8 cellular contexts compared by ENCODE assay signal in genomic region chr16:57999971-58000705, GRCh38. TPM values are rescaled to one million over a fixed set of nuclear protein-coding genes. Genes with fewer than 3 reads are reported as not detected.
DNase-seq lines count a peak whose midpoint lies in the region; ATAC-seq lines count a peak whose summit lies in the region.

Gene ZNF319 (minus strand): TSS chr16:58000672. CDS start chr16:57998265, 2,407 bp downstream.

- no peaks in the 10 kb centered on the region for H3K27me3 Mint-ChIP-seq in T-cell
- H3K27me3 Mint-ChIP-seq in effector memory CD8-positive, alpha-beta T cell = no peaks in the 10 kb centered on the region

- peak within 1 kb of the TSS; percentile 82 to 92 (median 90) for H3K4me3 Mint-ChIP-seq in T-cell
- peak within 1 kb of the TSS; percentile 90 to 92 for H3K4me3 Mint-ChIP-seq in effector memory CD8-positive, alpha-beta T cell

- H3K27ac ChIP-seq in muscle layer of colon (ENCODE audit: low read depth, low read length) = peak within 1 kb of the TSS; percentile 97

- H3K27me3 ChIP-seq in muscle layer of colon (ENCODE audit: control insufficient read depth in 1 of 2, insufficient read depth in 2 of 2, low read length in 2 of 2) = no peaks in the 10 kb centered on the region

- H3K9ac ChIP-seq in muscle layer of colon (ENCODE audit: low read length) = peak within 1 kb of the TSS; percentile 69

- DNase-seq in activated T-cell treated with anti-CD3 and anti-CD28 coated beads, Interleukin-2, amount 50 U/mL, for 1 hour = peak; percentile 52
- DNase-seq in activated T-cell treated with anti-CD3 and anti-CD28 coated beads for 4 hours = no peak
- DNase-seq in T-cell = peak in 17 of 34 experiments; percentile 6 to 38 (median 21)
- DNase-seq in effector memory CD8-positive, alpha-beta T cell = peak in 1 of 3 experiments; percentile 18
- DNase-seq in KBM-7 = no peak
- DNase-seq in SHP77 (lab: John Stamatoyannopoulos, UW) = no peak

- ATAC-seq in HG02884 (IDR thresholded peaks at IDR 0.05; ENCODE audit: unreplicated experiment) = peak; percentile 18
- ATAC-seq in T-cell (replicated peaks in 1 of 4) = peak; percentile 9 to 11 (median 11)
- ATAC-seq in effector memory CD8-positive, alpha-beta T cell (replicated peaks) = peak; percentile 10

- POLR2A ChIA-PET in T-cell (lab: Charles Lee) = no interaction called here

- peak within 1 kb of the TSS; percentile 87 to 94 for H3K4me3 ChIP-seq in muscle layer of colon (ENCODE audit: low read depth in 1 of 2, low read length in 2 of 2)

- no peaks in the 10 kb centered on the region for H3K9me3 Mint-ChIP-seq in T-cell
- H3K9me3 Mint-ChIP-seq in effector memory CD8-positive, alpha-beta T cell = no peaks in the 10 kb centered on the region

- H3K4me1 Mint-ChIP-seq in T-cell = peaks cover 49 to 75% (median 67%) of the 10 kb centered on the region in 3 donors
- H3K4me1 Mint-ChIP-seq in effector memory CD8-positive, alpha-beta T cell (ENCODE audit: low read depth in 2 of 2) = peaks cover 54 to 59% of the 10 kb centered on the region in 2 donors

- CTCF ChIA-PET in T-cell (lab: Charles Lee) = interaction anchor here in 1 of 2 donors (1.0 kb wide), 1 partner anchor 100 kb away, joined by 3 read pairs; no protein-coding TSS in a partner anchor

- H3K27ac Mint-ChIP-seq in T-cell = peak within 1 kb of the TSS; percentile 91 to 93
- peak within 1 kb of the TSS; percentile 90 for H3K27ac Mint-ChIP-seq in effector memory CD8-positive, alpha-beta T cell

- H3K36me3 Mint-ChIP-seq in T-cell = peaks cover 19% of the 10 kb centered on the region
- H3K36me3 Mint-ChIP-seq in effector memory CD8-positive, alpha-beta T cell (ENCODE audit: insufficient read depth) = peaks cover 58% of the 10 kb centered on the region

- in situ Hi-C loops in KBM-7 (cut with MboI; ENCODE audit: low pct_unique_long_range_greater_than_20kb, low sequenced_read_pairs) = loop anchor here (25.0 kb wide), 1 partner anchor 238 kb away; no protein-coding TSS in a partner anchor

- peaks cover 12% of the 10 kb centered on the region for H3K4me1 ChIP-seq in muscle layer of colon (ENCODE audit: insufficient read depth, low read length)

- no peaks in the 10 kb centered on the region for H3K9me3 ChIP-seq in muscle layer of colon (ENCODE audit: low read length)

- H3K36me3 ChIP-seq in muscle layer of colon (ENCODE audit: insufficient read depth, low read length) = peaks cover 27% of the 10 kb centered on the region

RNA-seq across cellular contexts. Expression of gene ZNF319, which starts in this region (rescaled TPM):
- 10 to 100 TPM; 14.9 to 25.4 (median 20.4) TPM for total RNA-seq in T-cell
